ENCODE assay signal across 8 cellular contexts in the genomic region with DNA sequence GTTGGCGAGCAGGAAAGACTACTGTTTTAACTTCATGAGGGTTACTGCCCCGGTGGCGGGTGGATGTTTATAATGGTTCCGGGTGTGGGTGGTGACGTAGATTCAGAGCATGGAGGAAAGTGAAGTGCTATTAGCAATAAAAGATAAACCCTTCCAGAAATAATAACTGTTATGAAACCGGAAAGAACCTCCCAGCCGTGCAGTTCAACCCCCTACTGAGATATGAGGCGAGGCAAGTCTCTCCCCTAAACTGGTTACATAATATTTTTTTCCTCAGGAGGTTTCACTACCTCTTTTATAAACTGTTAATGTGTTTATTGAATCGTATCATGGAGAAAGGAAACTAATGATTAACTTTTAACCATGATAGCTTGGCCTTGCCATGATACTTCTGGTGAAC. TPM values are rescaled to one million over a fixed set of nuclear protein-coding genes. Genes with fewer than 3 reads are reported as not detected.
A peak's percentile ranks its signal among the peaks of the same experiment; 100 is the strongest.
DNase-seq lines count a peak whose midpoint lies in the region; ATAC-seq and TF ChIP-seq lines count a peak whose summit lies in the region.

No MANE protein-coding gene starts in this region.

- DNase-seq in GM20000 (ENCODE audit: low spot score) (peak; percentile 73), fibroblast of villous mesenchyme (ENCODE audit: low read depth) (peak; percentile 31), T-helper 1 cell (no peak), hypothalamus (lab: John Stamatoyannopoulos, UW) (no peak), occipital lobe (lab: John Stamatoyannopoulos, UW) (no peak), NCI-H446 treated with DMSO at 0.1 percent for 48 hours (lab: John Stamatoyannopoulos, UW) (no peak)

- no peaks in the 10 kb centered on the region; the same call in 1 of the 2 replicates for H3K36me3 ChIP-seq in BLaER1

- peak overlapping the region; percentile 72 for H3K4me2 ChIP-seq in BLaER1

- peak; percentile 90 for ATAC-seq in HG03469 (IDR thresholded peaks at IDR 0.05; ENCODE audit: unreplicated experiment)

- H3K27ac ChIP-seq in BLaER1 = peak overlapping the region; percentile 94

- H3K4me3 ChIP-seq in BLaER1 (peak overlapping the region; percentile 38), fibroblast of villous mesenchyme (ENCODE audit: low read depth, low read length) (no peak overlapping the region)

- H3K4me1 ChIP-seq in BLaER1 = peaks cover 97% of the 10 kb centered on the region

- no peak for TF ChIP-seq CTCF in GM20000 (IDR thresholded peaks at IDR 0.05; ENCODE audit: extremely low read depth, missing control alignments)
- TF ChIP-seq CTCF in fibroblast of villous mesenchyme (IDR thresholded peaks at IDR 0.05; ENCODE audit: insufficient read depth, low read depth, low read length) = no peak

- peak overlapping the region; percentile 74 for H3K9ac ChIP-seq in BLaER1

- H4K20me1 ChIP-seq in BLaER1 = no peaks in the 10 kb centered on the region

- H3K9me3 ChIP-seq in BLaER1 = peaks cover 26% of the 10 kb centered on the region

- no peaks in the 10 kb centered on the region for H3K27me3 ChIP-seq in BLaER1

RNA-seq across cellular contexts. Expression of gene STIM2, which starts 33.9 kb away (rescaled TPM):
- total RNA-seq in fibroblast of villous mesenchyme (18.7 and 21.6 TPM in 2 replicates), occipital lobe (25.9 TPM)

Comparison
In these comparisons a context has a peak if more than half of its experiments do, and no peak if none do; other contexts are left out.
1. DNase-seq: peak in GM20000 (single experiment) and fibroblast of villous mesenchyme (single experiment); none in T-helper 1 cell (0 of 5), hypothalamus (0 of 51), occipital lobe (single experiment) and NCI-H446 treated with DMSO at 0.1 percent for 48 hours (single experiment).